21 cellular contexts compared by ENCODE assay signal in the genomic region with DNA sequence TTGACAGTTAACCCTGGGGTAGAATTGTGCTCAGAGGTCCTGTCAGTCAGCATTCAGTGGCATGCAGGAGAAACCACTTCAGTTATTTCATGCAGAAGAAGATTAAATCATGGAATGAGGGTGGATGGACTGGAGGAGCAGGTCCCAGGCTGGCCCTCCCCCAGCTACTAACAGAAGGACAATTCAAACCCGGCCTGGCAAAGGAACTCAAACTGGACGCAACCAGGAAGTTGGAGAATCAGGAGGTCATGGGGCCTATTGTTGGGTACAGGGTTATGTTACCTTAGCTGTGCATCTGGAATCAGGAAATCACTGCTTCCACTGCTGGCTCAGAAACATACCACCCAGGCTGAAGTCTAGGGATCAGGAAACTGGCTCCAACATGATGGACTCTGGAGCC.
"Had no signal": no experiment of that assay in that cellular context is flagged by ENCODE, and none has a peak within 500 bp of the region (broad histone marks: within the 10 kb centered on the region; RNA-seq: fewer than 3 reads in every experiment).

No MANE protein-coding gene starts in this region.

- ATAC-seq: activated CD4-positive, CD25-positive, alpha-beta regulatory T cell treated with anti-CD3 and anti-CD28 coated beads, Interleukin-2, amount 50 U/mL, for 24 hours; activated T-cell treated with anti-CD3 and anti-CD28 coated beads, Interleukin-2, amount 50 U/mL, for 72 hours; left colon; mucosa of descending colon; upper lobe of right lung had no signal

- H3K27ac Mint-ChIP-seq: activated CD4-positive, alpha-beta memory T cell treated with anti-CD3 and anti-CD28 coated beads, Interleukin-2, amount 10 ng/mL, durations not matched to agents 7 days and 5 days; activated CD4-positive, alpha-beta T cell treated with anti-CD3 and anti-CD28 coated beads, Interleukin-2, amount 10 ng/mL, durations not matched to agents 24 days and 14 days; activated naive CD4-positive, alpha-beta T cell treated with anti-CD3 and anti-CD28 coated beads for 36 hours; activated naive CD8-positive, alpha-beta T cell treated with anti-CD3 and anti-CD28 coated beads, Interleukin-2, amount 10 ng/mL, durations not matched to agents 7 days and 5 days; activated T-cell treated with anti-CD3 and anti-CD28 coated beads, Interleukin-2, amount 50 U/mL, for 72 hours had no signal

- DNase-seq: activated CD4-positive, alpha-beta memory T cell treated with anti-CD3 and anti-CD28 coated beads, Interleukin-2, amount 10 ng/mL, durations not matched to agents 7 days and 5 days; activated CD4-positive, alpha-beta T cell treated with anti-CD3 and anti-CD28 coated beads, Interleukin-2, amount 10 ng/mL, durations not matched to agents 24 days and 14 days; activated effector memory CD4-positive, alpha-beta T cell treated with Interleukin-2 at 50 U/mL for 16 hours; activated naive CD4-positive, alpha-beta T cell treated with anti-CD3 and anti-CD28 coated beads for 36 hours; activated naive CD8-positive, alpha-beta T cell treated with anti-CD3 and anti-CD28 coated beads, Interleukin-2, amount 10 ng/mL, durations not matched to agents 7 days and 5 days; activated T-cell treated with anti-CD3 and anti-CD28 coated beads, Interleukin-2, amount 50 U/mL, for 72 hours; amniotic stem cell; effector CD4-positive, alpha-beta T cell; glutamatergic neuron; hippocampal formation; left colon; mesenchymal stem cell; mucosa of descending colon; occipital lobe; sigmoid colon; stimulated activated CD4-positive, alpha-beta T cell treated with anti-CD3 and anti-CD28 coated beads, Interleukin-2, amount 100 ng/mL, for 48 hours; stimulated activated naive CD4-positive, alpha-beta T cell; T-helper 2 cell; testis; upper lobe of right lung had no signal

- H3K4me1 Mint-ChIP-seq: activated CD4-positive, alpha-beta memory T cell treated with anti-CD3 and anti-CD28 coated beads, Interleukin-2, amount 10 ng/mL, durations not matched to agents 7 days and 5 days; activated CD4-positive, alpha-beta T cell treated with anti-CD3 and anti-CD28 coated beads, Interleukin-2, amount 10 ng/mL, durations not matched to agents 24 days and 14 days had no signal

- H3K27me3 Mint-ChIP-seq: activated CD4-positive, alpha-beta T cell treated with anti-CD3 and anti-CD28 coated beads, Interleukin-2, amount 10 ng/mL, durations not matched to agents 24 days and 14 days had no signal

- H3K4me3 Mint-ChIP-seq: activated CD4-positive, alpha-beta memory T cell treated with anti-CD3 and anti-CD28 coated beads, Interleukin-2, amount 10 ng/mL, durations not matched to agents 7 days and 5 days; activated CD4-positive, alpha-beta T cell treated with anti-CD3 and anti-CD28 coated beads, Interleukin-2, amount 10 ng/mL, durations not matched to agents 24 days and 14 days; activated naive CD4-positive, alpha-beta T cell treated with anti-CD3 and anti-CD28 coated beads for 36 hours; activated naive CD8-positive, alpha-beta T cell treated with anti-CD3 and anti-CD28 coated beads, Interleukin-2, amount 10 ng/mL, durations not matched to agents 7 days and 5 days; activated T-cell treated with anti-CD3 and anti-CD28 coated beads, Interleukin-2, amount 50 U/mL, for 72 hours had no signal

- H3K36me3 Mint-ChIP-seq: activated naive CD8-positive, alpha-beta T cell treated with anti-CD3 and anti-CD28 coated beads, Interleukin-2, amount 10 ng/mL, durations not matched to agents 7 days and 5 days had no signal

- H3K9me3 Mint-ChIP-seq: activated CD4-positive, alpha-beta memory T cell treated with anti-CD3 and anti-CD28 coated beads, Interleukin-2, amount 10 ng/mL, durations not matched to agents 7 days and 5 days; activated CD4-positive, alpha-beta T cell treated with anti-CD3 and anti-CD28 coated beads, Interleukin-2, amount 10 ng/mL, durations not matched to agents 24 days and 14 days; activated naive CD4-positive, alpha-beta T cell treated with anti-CD3 and anti-CD28 coated beads for 36 hours; activated naive CD8-positive, alpha-beta T cell treated with anti-CD3 and anti-CD28 coated beads, Interleukin-2, amount 10 ng/mL, durations not matched to agents 7 days and 5 days; activated T-cell treated with anti-CD3 and anti-CD28 coated beads, Interleukin-2, amount 50 U/mL, for 72 hours had no signal
